Comparison of ENCODE assay signal across 7 cellular contexts in the genomic region with DNA sequence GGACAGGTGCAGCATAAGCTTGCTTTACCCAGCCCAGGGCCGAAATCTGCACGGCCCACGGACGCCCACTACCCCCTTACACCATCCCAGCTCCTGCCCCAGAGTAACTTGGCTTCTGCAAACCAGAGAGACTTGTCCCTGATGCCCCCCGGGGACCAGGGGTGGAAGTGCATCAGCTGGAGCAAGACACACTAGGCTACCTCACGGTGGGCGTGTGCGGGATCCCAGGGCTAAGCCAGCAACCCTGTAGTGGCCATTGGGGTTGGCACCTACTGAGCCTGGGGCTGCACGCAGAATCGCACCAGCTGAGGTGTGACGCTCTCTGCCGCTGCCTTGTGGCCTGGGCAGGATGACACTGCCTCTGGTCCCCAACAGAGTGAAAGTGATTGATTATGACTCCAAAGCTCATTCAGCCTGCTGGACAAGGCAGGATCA. TPM values are rescaled to one million over a fixed set of nuclear protein-coding genes. Genes with fewer than 3 reads are reported as not detected.
A peak's percentile ranks its signal among the peaks of the same experiment; 100 is the strongest.
DNase-seq lines count a peak whose midpoint lies in the region; ATAC-seq, FAIRE-seq and TF ChIP-seq lines count a peak whose summit lies in the region.

No MANE protein-coding gene starts in this region.

- no peaks in the 10 kb centered on the region for H4K20me1 ChIP-seq in HepG2 (ENCODE audit: insufficient read depth, low read length)

- peaks cover 6% of the 10 kb centered on the region for H3K4me1 Mint-ChIP-seq in activated naive CD8-positive, alpha-beta T cell (ENCODE audit: low read depth)

- H3K4me1 ChIP-seq in HepG2 (ENCODE audit: insufficient read depth, low read length): peaks cover 29% of the 10 kb centered on the region

- intact Hi-C loops in HepG2 (cut with micrococcal nuclease; ENCODE audit: unreplicated experiment): loop anchor here (1.0 kb wide), 1 partner anchor 57 kb away; no protein-coding TSS in a partner anchor

- H3K9me3 Mint-ChIP-seq in activated naive CD8-positive, alpha-beta T cell (ENCODE audit: low read depth): no peaks in the 10 kb centered on the region

- no peak overlapping the region for H3K27ac ChIP-seq in HepG2 (ENCODE audit: extremely low read length, insufficient read depth, low read length)

- in situ Hi-C loops in GM13976 (cut with MboI; ENCODE audit: low sequenced_read_pairs, unreplicated experiment): loop anchor here (25.0 kb wide), 1 partner anchor 481 kb away; no protein-coding TSS in a partner anchor
- in situ Hi-C loops in HepG2 (cut with HindIII; ENCODE audit: extremely low pct_ligation_motif_present, low pct_unique_long_range_greater_than_20kb): no loop called here

- BruUV-seq in HepG2 (replicated peaks; lab: Mats Ljungman, UMichigan): no TSS peak

- CTCF ChIA-PET in HepG2 (lab: Yijun Ruan, JAX; ENCODE audit: low intra/inter-chr PET ratio, low total read pairs): interaction anchor here (1.5 kb wide), 1 partner anchor 214 kb away, joined by 4 read pairs; no protein-coding TSS in a partner anchor

- no peak overlapping the region for H2AFZ ChIP-seq in HepG2 (ENCODE audit: low read length)

- FAIRE-seq in HepG2 (lab: Jason Lieb, UNC): no peak

- no peak overlapping the region for H3K4me3 ChIP-seq in HepG2 (replicated peaks in 1 of 3; ENCODE audit: insufficient read depth in 1 of 3, low read depth in 2 of 3, low read length in 3 of 3)

- H3K9me3 ChIP-seq in HepG2 (ENCODE audit: low read length): no peaks in the 10 kb centered on the region

- peaks cover 11% of the 10 kb centered on the region for H3K79me2 ChIP-seq in HepG2 (ENCODE audit: insufficient read depth, low read length)

- DNase-seq in GM13976 (ENCODE audit: low spot score) (peak; percentile 50), NCI-H524 treated with DMSO at 0.1 percent for 48 hours (lab: John Stamatoyannopoulos, UW) (peak; percentile 6), HepG2 (ENCODE audit: low spot score) (peak; percentile 44), NCI-H446 (lab: John Stamatoyannopoulos, UW) (no peak)

- H3K4me3 Mint-ChIP-seq in activated naive CD8-positive, alpha-beta T cell: peak overlapping the region; percentile 42

- H3K36me3 ChIP-seq in HepG2 (replicated peaks in 1 of 2; ENCODE audit: control insufficient read depth in 1 of 2, insufficient read depth in 2 of 2, low read length in 2 of 2): no peaks in the 10 kb centered on the region

- peaks cover 14% of the 10 kb centered on the region for H3K27me3 Mint-ChIP-seq in activated naive CD8-positive, alpha-beta T cell

- 74% methylated on average over 7 of the region's 12 CpGs for WGBS in HepG2 (ENCODE audit: low lambda C conversion rate)

- peak; percentile 29; the same call in 1 of the 2 replicates for TF ChIP-seq RAD21 in HepG2 (CRISPR knock-in tag; IDR thresholded peaks at IDR 0.05)

- H3K27me3 ChIP-seq in HepG2 (ENCODE audit: control insufficient read depth in 1 of 2, insufficient read depth in 2 of 2, low read length in 2 of 2): no peaks in the 10 kb centered on the region

- ATAC-seq in HepG2 (peak; percentile 82), GM18498 (IDR thresholded peaks at IDR 0.05; ENCODE audit: unreplicated experiment) (no peak), HG03521 (IDR thresholded peaks at IDR 0.05; ENCODE audit: unreplicated experiment) (no peak)

- TF ChIP-seq CTCF in GM13976 (IDR thresholded peaks at IDR 0.05; ENCODE audit: borderline replicate concordance, control extremely low read depth, extremely low read depth, insufficient read depth, missing control alignments) (no peak), HepG2 (CRISPR knock-in tag; IDR thresholded peaks at IDR 0.05) (peak; percentile 68)

- TF ChIP-seq POLR2A in HepG2 (IDR thresholded peaks at IDR 0.05; ENCODE audit: insufficient read depth in 1 of 2, low read depth in 2 of 2, low read length in 2 of 2): no peak

- H3K4me2 ChIP-seq in HepG2 (ENCODE audit: low read depth, low read length): no peak overlapping the region

- no peak for TF ChIP-seq EP300 in HepG2 (IDR thresholded peaks at IDR 0.05; ENCODE audit: low read depth in 2 of 2, low read length in 2 of 2)
- TF ChIP-seq EP300 in HepG2 (CRISPR knock-in tag; IDR thresholded peaks at IDR 0.05; ENCODE audit: borderline replicate concordance): no peak

- no peak overlapping the region for H3K9ac ChIP-seq in HepG2 (ENCODE audit: insufficient read depth, low read depth, low read length)

- POLR2A ChIA-PET in HepG2 (lab: Yijun Ruan, JAX): interaction anchor here (0.9 kb wide), 1 partner anchor 33 kb away, joined by 4 read pairs; a partner anchor contains a TSS

- H3K27ac Mint-ChIP-seq in activated naive CD8-positive, alpha-beta T cell: no peak overlapping the region

- H3K36me3 Mint-ChIP-seq in activated naive CD8-positive, alpha-beta T cell: no peaks in the 10 kb centered on the region

RNA-seq across cellular contexts. Expression of a gene that starts 6.1 kb away (rescaled TPM):
- 7.3 and 8.1 TPM in 2 replicates for total RNA-seq in HepG2 (2016; rRNA removed; fragmentation: Illumina TruSeq; extraction: Trizol)
- total RNA-seq in HepG2 (2016; cell fraction: cytosol; rRNA removed; fragmentation: Illumina TruSeq; extraction: Trizol; ENCODE audit: low read depth): 3.1 and 3.7 TPM in 2 replicates
- 7.1 and 8.1 TPM in 2 replicates for total RNA-seq in HepG2 (2016; cell fraction: insoluble cytoplasmic fraction; rRNA removed; fragmentation: Illumina TruSeq; extraction: Trizol)
- total RNA-seq in HepG2 (2016; cell fraction: membrane; rRNA removed; fragmentation: Illumina TruSeq; extraction: Trizol): 5.0 and 6.4 TPM in 2 replicates
- 6.5 and 7.4 TPM in 2 replicates for total RNA-seq in HepG2 (2016; cell fraction: nucleus; rRNA removed; fragmentation: Illumina TruSeq; extraction: Trizol)
- polyA plus RNA-seq in HepG2 (2011; rRNA removed): 3.7 and 4.0 TPM in 2 replicates
- polyA plus RNA-seq in HepG2 (2011; cell fraction: cytosol; rRNA removed): 2.4 and 2.7 TPM in 2 replicates
- 6.0 and 7.5 TPM in 2 replicates for polyA plus RNA-seq in HepG2 (2011; cell fraction: nucleus; rRNA removed)
- 2.6 and 3.2 TPM in 2 replicates for polyA plus RNA-seq in HepG2 (2012)
- polyA plus RNA-seq in HepG2 (2016; cell fraction: cytosol; fragmentation: Illumina TruSeq; extraction: Trizol; ENCODE audit: low read depth): 0.52 and 0.70 TPM in 2 replicates
- 4.7 TPM in 2 replicates for polyA plus RNA-seq in HepG2 (2016; cell fraction: insoluble cytoplasmic fraction; fragmentation: Illumina TruSeq; extraction: Trizol; ENCODE audit: low read depth)
- polyA plus RNA-seq in HepG2 (2016; cell fraction: membrane; fragmentation: Illumina TruSeq; extraction: Trizol; ENCODE audit: low read depth): 1.3 and 1.4 TPM in 2 replicates
- polyA plus RNA-seq in HepG2 (2016; cell fraction: nucleus; fragmentation: Illumina TruSeq; extraction: Trizol; ENCODE audit: insufficient read depth, low read depth): 8.9 and 9.1 TPM in 2 replicates
- polyA minus RNA-seq in HepG2 (2011; rRNA and poly(A)+ RNA removed; ENCODE audit: low replicate concordance): 6.0 and 28.4 TPM in 2 replicates
- polyA minus RNA-seq in HepG2 (2011; cell fraction: cytosol; rRNA and poly(A)+ RNA removed): 3.7 and 4.2 TPM in 2 replicates
- 7.9 and 11.3 TPM in 2 replicates for polyA minus RNA-seq in HepG2 (2011; cell fraction: nucleus; rRNA and poly(A)+ RNA removed)

RNA-seq across cellular contexts. Expression of a gene that starts 21.1 kb away (rescaled TPM):
- 24.0 and 48.6 TPM in 2 replicates for total RNA-seq in HepG2 (2016; rRNA removed; fragmentation: Illumina TruSeq; extraction: Trizol)
- total RNA-seq in HepG2 (2016; cell fraction: cytosol; rRNA removed; fragmentation: Illumina TruSeq; extraction: Trizol; ENCODE audit: low read depth): 25.8 and 26.2 TPM in 2 replicates
- total RNA-seq in HepG2 (2016; cell fraction: insoluble cytoplasmic fraction; rRNA removed; fragmentation: Illumina TruSeq; extraction: Trizol): 22.9 and 51.3 TPM in 2 replicates
- total RNA-seq in HepG2 (2016; cell fraction: membrane; rRNA removed; fragmentation: Illumina TruSeq; extraction: Trizol): 32.1 and 33.0 TPM in 2 replicates
- total RNA-seq in HepG2 (2016; cell fraction: nucleus; rRNA removed; fragmentation: Illumina TruSeq; extraction: Trizol): 53.8 and 57.0 TPM in 2 replicates
- polyA plus RNA-seq in HepG2 (2011; rRNA removed): 22.6 and 37.2 TPM in 2 replicates
- 20.3 and 26.4 TPM in 2 replicates for polyA plus RNA-seq in HepG2 (2011; cell fraction: cytosol; rRNA removed)
- polyA plus RNA-seq in HepG2 (2011; cell fraction: nucleus; rRNA removed): 73.4 and 80.9 TPM in 2 replicates
- polyA plus RNA-seq in HepG2 (2012): 15.9 and 25.8 TPM in 2 replicates
- 18.5 and 21.9 TPM in 2 replicates for polyA plus RNA-seq in HepG2 (2016; cell fraction: cytosol; fragmentation: Illumina TruSeq; extraction: Trizol; ENCODE audit: low read depth)
- polyA plus RNA-seq in HepG2 (2016; cell fraction: insoluble cytoplasmic fraction; fragmentation: Illumina TruSeq; extraction: Trizol; ENCODE audit: low read depth): 22.6 and 24.1 TPM in 2 replicates
- polyA plus RNA-seq in HepG2 (2016; cell fraction: membrane; fragmentation: Illumina TruSeq; extraction: Trizol; ENCODE audit: low read depth): 21.2 and 23.1 TPM in 2 replicates
- polyA plus RNA-seq in HepG2 (2016; cell fraction: nucleus; fragmentation: Illumina TruSeq; extraction: Trizol; ENCODE audit: insufficient read depth, low read depth): 112 and 118 TPM in 2 replicates
- polyA minus RNA-seq in HepG2 (2011; rRNA and poly(A)+ RNA removed; ENCODE audit: low replicate concordance): 29.8 and 66.3 TPM in 2 replicates
- polyA minus RNA-seq in HepG2 (2011; cell fraction: cytosol; rRNA and poly(A)+ RNA removed): 13.0 and 13.3 TPM in 2 replicates
- 25.1 and 26.0 TPM in 2 replicates for polyA minus RNA-seq in HepG2 (2011; cell fraction: nucleus; rRNA and poly(A)+ RNA removed)

RNA-seq across cellular contexts. Expression of a gene that starts 33.2 kb away (rescaled TPM):
- total RNA-seq in HepG2 (2016; rRNA removed; fragmentation: Illumina TruSeq; extraction: Trizol): 1,551 and 1,660 TPM in 2 replicates
- 6,549 and 6,971 TPM in 2 replicates for total RNA-seq in HepG2 (2016; cell fraction: cytosol; rRNA removed; fragmentation: Illumina TruSeq; extraction: Trizol; ENCODE audit: low read depth)
- 1,601 and 1,648 TPM in 2 replicates for total RNA-seq in HepG2 (2016; cell fraction: insoluble cytoplasmic fraction; rRNA removed; fragmentation: Illumina TruSeq; extraction: Trizol)
- 4,907 and 5,180 TPM in 2 replicates for total RNA-seq in HepG2 (2016; cell fraction: membrane; rRNA removed; fragmentation: Illumina TruSeq; extraction: Trizol)
- 525 and 558 TPM in 2 replicates for total RNA-seq in HepG2 (2016; cell fraction: nucleus; rRNA removed; fragmentation: Illumina TruSeq; extraction: Trizol)
- polyA plus RNA-seq in HepG2 (2011; rRNA removed): 2,097 and 2,590 TPM in 2 replicates
- polyA plus RNA-seq in HepG2 (2011; cell fraction: cytosol; rRNA removed): 3,919 and 3,963 TPM in 2 replicates
- 619 and 713 TPM in 2 replicates for polyA plus RNA-seq in HepG2 (2011; cell fraction: nucleus; rRNA removed)
- polyA plus RNA-seq in HepG2 (2012): 2,179 and 2,497 TPM in 2 replicates
- 11,205 and 11,665 TPM in 2 replicates for polyA plus RNA-seq in HepG2 (2016; cell fraction: cytosol; fragmentation: Illumina TruSeq; extraction: Trizol; ENCODE audit: low read depth)
- 2,434 and 2,480 TPM in 2 replicates for polyA plus RNA-seq in HepG2 (2016; cell fraction: insoluble cytoplasmic fraction; fragmentation: Illumina TruSeq; extraction: Trizol; ENCODE audit: low read depth)
- 6,884 and 7,463 TPM in 2 replicates for polyA plus RNA-seq in HepG2 (2016; cell fraction: membrane; fragmentation: Illumina TruSeq; extraction: Trizol; ENCODE audit: low read depth)
- polyA plus RNA-seq in HepG2 (2016; cell fraction: nucleus; fragmentation: Illumina TruSeq; extraction: Trizol; ENCODE audit: insufficient read depth, low read depth): 1,156 and 1,223 TPM in 2 replicates
- polyA minus RNA-seq in HepG2 (2011; rRNA and poly(A)+ RNA removed; ENCODE audit: low replicate concordance): 706 and 1,371 TPM in 2 replicates
- 461 and 478 TPM in 2 replicates for polyA minus RNA-seq in HepG2 (2011; cell fraction: cytosol; rRNA and poly(A)+ RNA removed)
- polyA minus RNA-seq in HepG2 (2011; cell fraction: nucleus; rRNA and poly(A)+ RNA removed): 198 and 299 TPM in 2 replicates

RNA-seq across cellular contexts. Expression of a gene that starts 33.3 kb away (rescaled TPM):
- 4.6 and 8.7 TPM in 2 replicates for total RNA-seq in HepG2 (2016; rRNA removed; fragmentation: Illumina TruSeq; extraction: Trizol)
- 1.5 and 1.7 TPM in 2 replicates for total RNA-seq in HepG2 (2016; cell fraction: cytosol; rRNA removed; fragmentation: Illumina TruSeq; extraction: Trizol; ENCODE audit: low read depth)
- total RNA-seq in HepG2 (2016; cell fraction: insoluble cytoplasmic fraction; rRNA removed; fragmentation: Illumina TruSeq; extraction: Trizol): 4.2 and 9.8 TPM in 2 replicates
- 3.2 and 4.0 TPM in 2 replicates for total RNA-seq in HepG2 (2016; cell fraction: membrane; rRNA removed; fragmentation: Illumina TruSeq; extraction: Trizol)
- total RNA-seq in HepG2 (2016; cell fraction: nucleus; rRNA removed; fragmentation: Illumina TruSeq; extraction: Trizol): 9.5 and 16.9 TPM in 2 replicates
- polyA plus RNA-seq in HepG2 (2011; rRNA removed): 10.2 and 12.2 TPM in 2 replicates
- polyA plus RNA-seq in HepG2 (2011; cell fraction: cytosol; rRNA removed): 4.1 and 5.2 TPM in 2 replicates
- 68.4 and 76.1 TPM in 2 replicates for polyA plus RNA-seq in HepG2 (2011; cell fraction: nucleus; rRNA removed)
- 10.0 and 14.6 TPM in 2 replicates for polyA plus RNA-seq in HepG2 (2012)
- polyA plus RNA-seq in HepG2 (2016; cell fraction: cytosol; fragmentation: Illumina TruSeq; extraction: Trizol; ENCODE audit: low read depth): 1.2 and 1.5 TPM in 2 replicates
- polyA plus RNA-seq in HepG2 (2016; cell fraction: insoluble cytoplasmic fraction; fragmentation: Illumina TruSeq; extraction: Trizol; ENCODE audit: low read depth): 5.4 and 6.9 TPM in 2 replicates
- polyA plus RNA-seq in HepG2 (2016; cell fraction: membrane; fragmentation: Illumina TruSeq; extraction: Trizol; ENCODE audit: low read depth): 1.2 and 2.1 TPM in 2 replicates
- 21.9 and 22.1 TPM in 2 replicates for polyA plus RNA-seq in HepG2 (2016; cell fraction: nucleus; fragmentation: Illumina TruSeq; extraction: Trizol; ENCODE audit: insufficient read depth, low read depth)
- polyA minus RNA-seq in HepG2 (2011; rRNA and poly(A)+ RNA removed; ENCODE audit: low replicate concordance): 7.6 and 11.4 TPM in 2 replicates
- polyA minus RNA-seq in HepG2 (2011; cell fraction: cytosol; rRNA and poly(A)+ RNA removed): 4.2 and 4.4 TPM in 2 replicates
- polyA minus RNA-seq in HepG2 (2011; cell fraction: nucleus; rRNA and poly(A)+ RNA removed): 25.4 and 32.1 TPM in 2 replicates

Comparison
In these comparisons a context has a peak if more than half of its experiments do, and no peak if none do; other contexts are left out.
1. DNase-seq: peak in GM13976 (single experiment), NCI-H524 treated with DMSO at 0.1 percent for 48 hours (single experiment) and HepG2 (single experiment); none in NCI-H446 (0 of 2).